In the genomic region with DNA sequence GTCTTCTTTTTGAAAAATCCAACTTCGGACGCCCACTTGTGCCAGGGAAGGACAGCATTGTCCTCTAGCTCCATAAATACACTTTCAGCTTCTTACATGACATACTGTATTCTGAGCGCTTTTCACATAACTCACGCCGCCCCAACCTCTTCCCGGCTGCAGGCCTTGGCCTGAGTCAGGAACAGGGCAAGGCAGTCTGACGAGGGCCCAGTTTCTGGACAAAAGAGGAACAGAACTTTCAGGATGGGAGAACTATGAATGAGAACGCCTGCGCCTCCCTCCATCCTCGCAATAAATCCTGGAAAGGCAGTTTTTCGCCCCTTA, we compare ENCODE assay signal across 8 cellular contexts. TPM values are rescaled to one million over a fixed set of nuclear protein-coding genes. Genes with fewer than 3 reads are reported as not detected.
A peak's percentile ranks its signal among the peaks of the same experiment; 100 is the strongest.
DNase-seq lines count a peak whose midpoint lies in the region; ATAC-seq and TF ChIP-seq lines count a peak whose summit lies in the region.

No MANE protein-coding gene starts in this region.

- intact Hi-C loops in CD4-positive, alpha-beta memory T cell (cut with micrococcal nuclease), result loop anchor here (1.0 to 2.0 kb wide), 7 partner anchors 20 to 495 kb away; a partner anchor contains a TSS
- intact Hi-C loops in sigmoid colon (cut with DNase I), result loop anchor here (1.0 to 2.0 kb wide), 2 partner anchors 21 to 57 kb away; a partner anchor contains a TSS

- H3K79me2 ChIP-seq in GM23338 (replicated peaks; ENCODE audit: insufficient read depth), result peaks cover 31% of the 10 kb centered on the region

- no peak overlapping the region for H3K4me3 Mint-ChIP-seq in CD4-positive, alpha-beta memory T cell
- H3K4me3 Mint-ChIP-seq in GM23338, result no peak overlapping the region

- peaks cover 29% of the 10 kb centered on the region for H3K4me1 ChIP-seq in CD4-positive, alpha-beta memory T cell (ENCODE audit: insufficient read depth, low read length)
- H3K4me1 ChIP-seq in GM23338 (ENCODE audit: insufficient read depth) (peaks cover 8% of the 10 kb centered on the region; the same call in 1 of the 2 replicates), NT2/D1 (ENCODE audit: insufficient read depth, insufficient read length) (no peaks in the 10 kb centered on the region), sigmoid colon (peaks cover 0 to 27% (median 17%) of the 10 kb centered on the region in 4 donors)

- H3K9me3 Mint-ChIP-seq in CD4-positive, alpha-beta memory T cell, result no peaks in the 10 kb centered on the region
- peaks cover 12% of the 10 kb centered on the region for H3K9me3 Mint-ChIP-seq in GM23338

- H3K36me3 ChIP-seq in CD4-positive, alpha-beta memory T cell (ENCODE audit: insufficient read depth, low read length), result peaks cover 26% of the 10 kb centered on the region
- H3K36me3 ChIP-seq in GM23338 (ENCODE audit: insufficient read depth) (peaks cover 9% of the 10 kb centered on the region), NT2/D1 (ENCODE audit: insufficient read depth, insufficient read length, low read length) (peaks cover 29% of the 10 kb centered on the region), sigmoid colon (peaks cover 7 to 30% (median 12%) of the 10 kb centered on the region in 4 donors)

- 1 to 2% methylated on average over 11 of the region's 11 CpGs for WGBS in sigmoid colon, 2 donors

- H3K9me2 ChIP-seq in GM23338 (ENCODE audit: insufficient read depth), result no peaks in the 10 kb centered on the region

- peak in 1 of 2 donors; percentile 25 for TF ChIP-seq POLR2A in sigmoid colon (IDR thresholded peaks at IDR 0.05)

- peak overlapping the region; percentile 78 to 88 for H3K4me3 ChIP-seq in CD4-positive, alpha-beta memory T cell (ENCODE audit: low read length in 2 of 2)
- H3K4me3 ChIP-seq in GM23338, result peak overlapping the region; percentile 72
- peak overlapping the region; percentile 83 for H3K4me3 ChIP-seq in NT2/D1 (ENCODE audit: insufficient read length, low read depth)
- H3K4me3 ChIP-seq in fibroblast of the aortic adventitia (ENCODE audit: low read depth, low read length), result peak overlapping the region; percentile 75
- H3K4me3 ChIP-seq in sigmoid colon, result peak overlapping the region; percentile 57 to 69 (median 66)

- H3K4me2 ChIP-seq in GM23338, result peak overlapping the region; percentile 82

- DNase-seq in CD4-positive, alpha-beta memory T cell, result no peak
- DNase-seq in GM23338 (ENCODE audit: low spot score) (no peak), NT2/D1 (ENCODE audit: low read depth, low spot score) (no peak), fibroblast of the aortic adventitia (ENCODE audit: low read depth) (no peak), sigmoid colon (no peak), putamen (ENCODE audit: low spot score) (no peak), T-helper 1 cell (no peak)
- DNase-seq in stimulated activated naive CD4-positive, alpha-beta T cell (lab: John Stamatoyannopoulos, UW), result no peak

- peak; percentile 16 for ATAC-seq in GM23338

- H3K27ac ChIP-seq in CD4-positive, alpha-beta memory T cell (ENCODE audit: low read depth, low read length), result peak overlapping the region; percentile 94
- H3K27ac ChIP-seq in GM23338 (ENCODE audit: low read depth) (peak overlapping the region; percentile 79), sigmoid colon (peak overlapping the region; percentile 93 to 95 (median 94))

- TF ChIP-seq CTCF in GM23338 (conservative IDR thresholded peaks at IDR 0.05; ENCODE audit: low read depth in 2 of 2) (no peak), fibroblast of the aortic adventitia (IDR thresholded peaks at IDR 0.05; ENCODE audit: insufficient read depth, low read length) (no peak), sigmoid colon (IDR thresholded peaks at IDR 0.05) (no peak)

- no peak overlapping the region for H3K27ac Mint-ChIP-seq in CD4-positive, alpha-beta memory T cell
- H3K27ac Mint-ChIP-seq in GM23338, result no peak overlapping the region

- no peaks in the 10 kb centered on the region for H3K9me3 ChIP-seq in CD4-positive, alpha-beta memory T cell (ENCODE audit: control insufficient read depth in 1 of 2, low read length in 2 of 2)
- no peaks in the 10 kb centered on the region for H3K9me3 ChIP-seq in NT2/D1 (ENCODE audit: insufficient read depth, low read length)
- H3K9me3 ChIP-seq in sigmoid colon, result no peaks in the 10 kb centered on the region

- POLR2A ChIA-PET in CD4-positive, alpha-beta memory T cell (lab: Charles Lee; ENCODE audit: partially characterized antibody), result interaction anchor here (0.6 to 3.9 kb wide), 14 partner anchors 8 to 455 kb away, joined by 3 to 50 read pairs (median 4); a partner anchor contains a TSS

- H3K27me3 Mint-ChIP-seq in CD4-positive, alpha-beta memory T cell, result no peaks in the 10 kb centered on the region
- peaks cover 7% of the 10 kb centered on the region for H3K27me3 Mint-ChIP-seq in GM23338 (ENCODE audit: insufficient read depth, low read depth, poor library complexity)

- H3K4me1 Mint-ChIP-seq in CD4-positive, alpha-beta memory T cell, result peaks cover 29 to 41% (median 37%) of the 10 kb centered on the region in 4 donors
- peaks cover 4% of the 10 kb centered on the region; the same call in 2 of the 3 replicates for H3K4me1 Mint-ChIP-seq in GM23338

- CTCF ChIA-PET in CD4-positive, alpha-beta memory T cell (lab: Charles Lee; ENCODE audit: partially characterized antibody), result interaction anchor here (1.1 to 11.0 kb wide), 5 partner anchors 21 to 89 kb away, joined by 3 to 87 read pairs (median 15); a partner anchor contains a TSS

- H3F3A ChIP-seq in GM23338 (replicated peaks; ENCODE audit: low read depth), result no peaks in the 10 kb centered on the region

- peaks cover 25 to 30% of the 10 kb centered on the region in 2 donors for H3K36me3 Mint-ChIP-seq in CD4-positive, alpha-beta memory T cell
- peaks cover 43% of the 10 kb centered on the region for H3K36me3 Mint-ChIP-seq in GM23338 (ENCODE audit: low read depth)

- H2AFZ ChIP-seq in GM23338, result peak overlapping the region; percentile 19; the same call in 1 of the 2 replicates

- H4K20me1 ChIP-seq in GM23338 (replicated peaks; ENCODE audit: insufficient read depth), result no peaks in the 10 kb centered on the region

- H3K9ac ChIP-seq in NT2/D1 (ENCODE audit: insufficient read length, low read depth), result peak overlapping the region; percentile 84

- no peaks in the 10 kb centered on the region for H3K27me3 ChIP-seq in CD4-positive, alpha-beta memory T cell (ENCODE audit: insufficient read depth, low read length)
- no peaks in the 10 kb centered on the region; the same call in 1 of the 2 replicates for H3K27me3 ChIP-seq in GM23338 (ENCODE audit: insufficient read depth)
- no peaks in the 10 kb centered on the region for H3K27me3 ChIP-seq in NT2/D1 (ENCODE audit: insufficient read depth, insufficient read length)
- no peaks in the 10 kb centered on the region for H3K27me3 ChIP-seq in sigmoid colon

- TF ChIP-seq EP300 in sigmoid colon (IDR thresholded peaks at IDR 0.05), result no peak

TF ChIP-seq in GM23338, 12 proteins besides CTCF, POLR2A, EP300 and RAD21 (continues in another document):
- TF ChIP-seq JUNB (IDR thresholded peaks at IDR 0.05; ENCODE audit: unreplicated experiment) (no peak), EZH2phosphoT487 (IDR thresholded peaks at IDR 0.05; ENCODE audit: unreplicated experiment) (no peak)
- TF ChIP-seq, protein P1, sequence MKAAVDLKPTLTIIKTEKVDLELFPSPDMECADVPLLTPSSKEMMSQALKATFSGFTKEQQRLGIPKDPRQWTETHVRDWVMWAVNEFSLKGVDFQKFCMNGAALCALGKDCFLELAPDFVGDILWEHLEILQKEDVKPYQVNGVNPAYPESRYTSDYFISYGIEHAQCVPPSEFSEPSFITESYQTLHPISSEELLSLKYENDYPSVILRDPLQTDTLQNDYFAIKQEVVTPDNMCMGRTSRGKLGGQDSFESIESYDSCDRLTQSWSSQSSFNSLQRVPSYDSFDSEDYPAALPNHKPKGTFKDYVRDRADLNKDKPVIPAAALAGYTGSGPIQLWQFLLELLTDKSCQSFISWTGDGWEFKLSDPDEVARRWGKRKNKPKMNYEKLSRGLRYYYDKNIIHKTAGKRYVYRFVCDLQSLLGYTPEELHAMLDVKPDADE (IDR thresholded peaks at IDR 0.05), result no peak

RNA-seq across cellular contexts. Expression of a gene that starts 0.6 kb away (rescaled TPM):
- 10 to 100 TPM; 45.5 to 46.0 TPM for total RNA-seq in CD4-positive, alpha-beta memory T cell
- 1 to 10 TPM; 8.8 to 9.0 TPM for polyA plus RNA-seq in CD4-positive, alpha-beta memory T cell
- total RNA-seq in GM23338 (2014; rRNA removed; shearing (Covaris generic)), result 41.2 and 41.8 TPM in 2 replicates
- polyA plus RNA-seq in GM23338 (2016; fragmentation: Nextera tagmentation; extraction: Ambion mirVana) (11.8 and 15.4 TPM in 2 replicates), sigmoid colon (10 to 100 TPM; 17.5 to 19.2 (median 19.2) TPM)
- total RNA-seq in fibroblast of the aortic adventitia (ENCODE audit: low replicate concordance) (38.5 and 73.9 TPM in 2 replicates), sigmoid colon (10 to 100 TPM; 51.0 to 56.0 (median 53.7) TPM)

RNA-seq across cellular contexts. Expression of a gene that starts 20.4 kb away (rescaled TPM):
- total RNA-seq in CD4-positive, alpha-beta memory T cell, result 1 to 10 TPM; 7.9 to 8.0 TPM
- 10 to 100 TPM; 19.3 to 19.7 TPM for polyA plus RNA-seq in CD4-positive, alpha-beta memory T cell
- 7.6 and 8.0 TPM in 2 replicates for total RNA-seq in GM23338 (2014; rRNA removed; shearing (Covaris generic))
- polyA plus RNA-seq in GM23338 (2016; fragmentation: Nextera tagmentation; extraction: Ambion mirVana), result 4.3 and 6.2 TPM in 2 replicates
- total RNA-seq in fibroblast of the aortic adventitia (ENCODE audit: low replicate concordance), result 15.0 and 61.8 TPM in 2 replicates
- 10 to 100 TPM; 29.6 to 46.7 (median 43.6) TPM for total RNA-seq in sigmoid colon
- polyA plus RNA-seq in sigmoid colon, result 10 to 100 TPM; 19.2 to 48.6 (median 46.0) TPM

RNA-seq across cellular contexts. Expression of a gene that starts 57.3 kb away (rescaled TPM):
- 10 to 100 TPM; 91.0 to 91.2 TPM for total RNA-seq in CD4-positive, alpha-beta memory T cell
- polyA plus RNA-seq in CD4-positive, alpha-beta memory T cell, result 10 to 100 TPM; 52.4 to 69.4 TPM
- 30.7 and 32.3 TPM in 2 replicates for total RNA-seq in GM23338 (2014; rRNA removed; shearing (Covaris generic))
- polyA plus RNA-seq in GM23338 (2016; fragmentation: Nextera tagmentation; extraction: Ambion mirVana), result 20.3 and 23.4 TPM in 2 replicates
- total RNA-seq in fibroblast of the aortic adventitia (ENCODE audit: low replicate concordance), result 35.7 and 60.4 TPM in 2 replicates
- total RNA-seq in sigmoid colon, result 10 to 100 TPM; 30.0 to 34.1 (median 31.8) TPM
- 10 to 100 TPM; 24.6 to 27.8 (median 25.9) TPM for polyA plus RNA-seq in sigmoid colon
